Comparison of ENCODE assay signal across 8 cellular contexts in genomic region chrX:53421125-53421524, GRCh38. TPM values are rescaled to one million over a fixed set of nuclear protein-coding genes. Genes with fewer than 3 reads are reported as not detected.
A peak's percentile ranks its signal among the peaks of the same experiment; 100 is the strongest.
DNase-seq lines count a peak whose midpoint lies in the region; ATAC-seq and TF ChIP-seq lines count a peak whose summit lies in the region.

No MANE protein-coding gene starts in this region.

- H3K36me3 Mint-ChIP-seq in memory B cell, result peaks cover 3% of the 10 kb centered on the region

- POLR2A ChIA-PET in HCT116 (lab: Charles Lee), result interaction anchor here (0.6 to 1.0 kb wide), 2 partner anchors 9 to 1647 kb away, joined by 3 read pairs; no protein-coding TSS in a partner anchor

- H3K4me3 ChIP-seq in ACC112 (ENCODE audit: low read depth, low read length) (peak overlapping the region; percentile 90), HCT116 (replicated peaks in 1 of 2; ENCODE audit: low read depth in 1 of 2, low read length in 2 of 2) (peak overlapping the region; percentile 73 to 85), astrocyte of the cerebellum (ENCODE audit: low read depth, low read length) (peak overlapping the region; percentile 88)

- H2AFZ ChIP-seq in ACC112 (ENCODE audit: low read length, unreplicated experiment) (no peak overlapping the region), HCT116 (ENCODE audit: low read depth, low read length, poor library complexity, severe bottlenecking) (no peak overlapping the region)

- TF ChIP-seq POLR2A in HCT116 (IDR thresholded peaks at IDR 0.05; ENCODE audit: borderline replicate concordance, extremely low read depth, insufficient read depth, insufficient read length), result no peak

- peak overlapping the region; percentile 96 for H3K4me3 Mint-ChIP-seq in memory B cell

- RAD21 ChIA-PET in HCT116 (lab: Charles Lee; ENCODE audit: low non-redundant PET in 1 of 2, low total read pairs in 2 of 2, uncharacterized antibody in 2 of 2, unreplicated experiment in 2 of 2), result no interaction called here

- H3K27me3 Mint-ChIP-seq in memory B cell, result no peaks in the 10 kb centered on the region

- H4K20me1 ChIP-seq in HCT116 (ENCODE audit: insufficient read depth), result no peaks in the 10 kb centered on the region

- no peak overlapping the region for H3K27ac Mint-ChIP-seq in memory B cell

- H3K36me3 ChIP-seq in ACC112 (ENCODE audit: insufficient read depth, low read length) (no peaks in the 10 kb centered on the region), HCT116 (ENCODE audit: control insufficient read depth in 1 of 2, insufficient read depth in 2 of 2, low read length in 2 of 2) (no peaks in the 10 kb centered on the region)

- H3K79me2 ChIP-seq in ACC112 (ENCODE audit: control insufficient read depth, insufficient read depth, low read length, unreplicated experiment) (peaks cover 49% of the 10 kb centered on the region), HCT116 (ENCODE audit: insufficient read depth, low read length) (peaks cover 58% of the 10 kb centered on the region)

- H3K9me3 Mint-ChIP-seq in memory B cell, result no peaks in the 10 kb centered on the region

- peak overlapping the region; percentile 89 for H3K9ac ChIP-seq in HCT116 (ENCODE audit: low read length)

- CTCF ChIA-PET in HCT116 (lab: Charles Lee), result no interaction called here

- H3K9me2 ChIP-seq in HCT116 (ENCODE audit: insufficient read depth), result no peaks in the 10 kb centered on the region

- intact Hi-C loops in HCT116 (cut with micrococcal nuclease), result no loop called here

- no peaks in the 10 kb centered on the region for H3K4me1 ChIP-seq in ACC112 (ENCODE audit: control insufficient read depth, insufficient read depth, low read length, unreplicated experiment)
- H3K4me1 ChIP-seq in HCT116 (ENCODE audit: control insufficient read depth in 1 of 2, insufficient read depth in 2 of 2, low read length in 2 of 2), result peaks cover 8 to 17% of the 10 kb centered on the region in 2 experiments

- in situ Hi-C loops in astrocyte of the cerebellum (cut with HindIII; ENCODE audit: low sequenced_read_pairs), result no loop called here

- no peaks in the 10 kb centered on the region for H3K27me3 ChIP-seq in ACC112 (ENCODE audit: insufficient read depth, low read length)
- H3K27me3 ChIP-seq in HCT116 (ENCODE audit: insufficient read depth, low read length), result no peaks in the 10 kb centered on the region

- ATAC-seq in HCT116, result no peak
- no peak for ATAC-seq in memory B cell (ENCODE audit: low read depth)
- no peak for ATAC-seq in GM19397 (IDR thresholded peaks at IDR 0.05; ENCODE audit: unreplicated experiment)
- ATAC-seq in HG03432 (IDR thresholded peaks at IDR 0.05; ENCODE audit: unreplicated experiment), result no peak

- DNase-seq in HCT116 (ENCODE audit: low read depth, low spot score), result no peak
- DNase-seq in astrocyte of the cerebellum (ENCODE audit: low read depth), result no peak
- DNase-seq in memory B cell (ENCODE audit: low spot score in 2 of 2), result no peak
- no peak for DNase-seq in stimulated activated CD8-positive, alpha-beta memory T cell treated with anti-CD3 and anti-CD28 coated beads, Interleukin-4, amount 100 ng/mL, for 48 hours
- no peak for DNase-seq in NCI-H1694 (lab: John Stamatoyannopoulos, UW)

- H3K4me1 Mint-ChIP-seq in memory B cell, result peaks cover 15% of the 10 kb centered on the region

- peak overlapping the region; percentile 97; the same call in 1 of the 2 replicates for H3K27ac ChIP-seq in ACC112 (ENCODE audit: low read depth, low read length)
- no peak overlapping the region; the same call in 1 of the 2 replicates for H3K27ac ChIP-seq in HCT116 (ENCODE audit: low read depth, low read length)

- H3K9me3 ChIP-seq in HCT116 (ENCODE audit: control insufficient read depth in 1 of 2, insufficient read depth in 1 of 2, low read depth in 1 of 2, low read length in 2 of 2), result no peaks in the 10 kb centered on the region

- TF ChIP-seq CTCF in HCT116 (IDR thresholded peaks at IDR 0.05 in 2 of 3, conservative IDR thresholded peaks at IDR 0.05 in 1 of 3; ENCODE audit: borderline replicate concordance in 1 of 3, insufficient read depth in 1 of 3, low read depth in 2 of 3, low read length in 2 of 3) (no peak), astrocyte of the cerebellum (IDR thresholded peaks at IDR 0.05; ENCODE audit: low read depth, low read length, missing control alignments) (no peak)

- peak overlapping the region; percentile 87 for H3K4me2 ChIP-seq in HCT116 (ENCODE audit: low read length)

- no peak for TF ChIP-seq RAD21 in HCT116 (IDR thresholded peaks at IDR 0.05; ENCODE audit: low read depth)

- BruUV-seq in HCT116 (replicated peaks; lab: Mats Ljungman, UMichigan), result no TSS peak

TF ChIP-seq in HCT116, 20 proteins besides CTCF, POLR2A, EP300 and RAD21:
- TF ChIP-seq POLR2AphosphoS5 (IDR thresholded peaks at IDR 0.05; ENCODE audit: low read depth, low read length), result no peak
- no peak for TF ChIP-seq YY1 (IDR thresholded peaks at IDR 0.05; ENCODE audit: extremely low read depth, insufficient replicate concordance, low read depth, low read length)

RNA-seq across cellular contexts. Expression of gene SMC1A, which starts 1.3 kb away (rescaled TPM):
- total RNA-seq in HCT116 (2021; ENCODE audit: unreplicated experiment), result 88.3 TPM
- polyA plus RNA-seq in HCT116 (2012), result 37.2 and 48.0 TPM in 2 replicates

RNA-seq across cellular contexts. Expression of gene RIBC1, which starts 1.5 kb away (rescaled TPM):
- 0.61 TPM for total RNA-seq in HCT116 (2021; ENCODE audit: unreplicated experiment)
- polyA plus RNA-seq in HCT116 (2012), result 0.54 and 0.91 TPM in 2 replicates

RNA-seq across cellular contexts. Expression of gene HSD17B10, which starts 13.0 kb away (rescaled TPM):
- total RNA-seq in HCT116 (2021; ENCODE audit: unreplicated experiment), result 94.4 TPM
- 112 and 116 TPM in 2 replicates for polyA plus RNA-seq in HCT116 (2012)
